2 cellular contexts compared by ENCODE assay signal in the genomic region with DNA sequence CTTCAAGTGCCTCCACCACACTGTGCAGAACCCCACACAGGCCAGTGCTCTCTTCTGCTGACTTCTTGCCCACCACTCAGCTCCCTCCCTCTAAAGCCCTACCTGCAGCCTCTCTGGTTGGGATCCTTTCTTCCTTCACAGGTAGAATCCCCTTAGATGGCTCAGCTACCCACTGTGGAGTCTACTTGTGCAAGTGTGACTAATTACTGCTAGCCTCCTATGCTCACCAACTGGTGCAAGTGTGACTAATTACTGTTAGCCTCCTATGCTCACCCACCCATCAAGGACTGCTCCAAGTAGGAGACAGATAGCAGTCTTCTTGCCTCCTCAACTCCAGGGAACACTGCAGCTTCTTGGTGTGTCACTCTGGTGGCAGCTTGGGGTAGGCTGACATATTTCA.
TF ChIP-seq lines count a peak whose summit lies in the region.

No MANE protein-coding gene starts in this region.

TF ChIP-seq in HepG2, 621 proteins besides CTCF, POLR2A, EP300 and RAD21:
- no peak for TF ChIP-seq PRMT3 (CRISPR knock-in tag; IDR thresholded peaks at IDR 0.05; ENCODE audit: borderline replicate concordance, low read depth)
- no peak for TF ChIP-seq MIXL1 (CRISPR knock-in tag; IDR thresholded peaks at IDR 0.05)
- TF ChIP-seq AKAP8 (CRISPR knock-in tag; IDR thresholded peaks at IDR 0.05): no peak
- TF ChIP-seq, protein P1, sequence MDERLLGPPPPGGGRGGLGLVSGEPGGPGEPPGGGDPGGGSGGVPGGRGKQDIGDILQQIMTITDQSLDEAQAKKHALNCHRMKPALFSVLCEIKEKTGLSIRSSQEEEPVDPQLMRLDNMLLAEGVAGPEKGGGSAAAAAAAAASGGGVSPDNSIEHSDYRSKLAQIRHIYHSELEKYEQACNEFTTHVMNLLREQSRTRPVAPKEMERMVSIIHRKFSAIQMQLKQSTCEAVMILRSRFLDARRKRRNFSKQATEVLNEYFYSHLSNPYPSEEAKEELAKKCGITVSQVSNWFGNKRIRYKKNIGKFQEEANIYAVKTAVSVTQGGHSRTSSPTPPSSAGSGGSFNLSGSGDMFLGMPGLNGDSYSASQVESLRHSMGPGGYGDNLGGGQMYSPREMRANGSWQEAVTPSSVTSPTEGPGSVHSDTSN (CRISPR knock-in tag; IDR thresholded peaks at IDR 0.05): no peak

TF ChIP-seq in GM12878, 131 proteins besides CTCF, POLR2A, EP300 and RAD21:
- TF ChIP-seq, protein P2, sequence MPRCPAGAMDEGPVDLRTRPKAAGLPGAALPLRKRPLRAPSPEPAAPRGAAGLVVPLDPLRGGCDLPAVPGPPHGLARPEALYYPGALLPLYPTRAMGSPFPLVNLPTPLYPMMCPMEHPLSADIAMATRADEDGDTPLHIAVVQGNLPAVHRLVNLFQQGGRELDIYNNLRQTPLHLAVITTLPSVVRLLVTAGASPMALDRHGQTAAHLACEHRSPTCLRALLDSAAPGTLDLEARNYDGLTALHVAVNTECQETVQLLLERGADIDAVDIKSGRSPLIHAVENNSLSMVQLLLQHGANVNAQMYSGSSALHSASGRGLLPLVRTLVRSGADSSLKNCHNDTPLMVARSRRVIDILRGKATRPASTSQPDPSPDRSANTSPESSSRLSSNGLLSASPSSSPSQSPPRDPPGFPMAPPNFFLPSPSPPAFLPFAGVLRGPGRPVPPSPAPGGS (IDR thresholded peaks at IDR 0.05; ENCODE audit: borderline replicate concordance, insufficient read depth, low read depth, low read length, poor library complexity, severe bottlenecking): peak; percentile 74
- TF ChIP-seq NFXL1 (IDR thresholded peaks at IDR 0.05; ENCODE audit: borderline replicate concordance) (0 out of 2 replicates have a peak, but pooled peaks have one; percentile 8), SMAD1 (IDR thresholded peaks at IDR 0.05; ENCODE audit: low read depth, partially characterized antibody) (no peak)
